In genomic region chr7:7264306-7265040, GRCh38 we compare ENCODE assay signal across 15 cellular contexts.
"Had no signal": no experiment of that assay in that cellular context is flagged by ENCODE, and none has a peak within 500 bp of the region (broad histone marks: within the 10 kb centered on the region; RNA-seq: fewer than 3 reads in every experiment).

No MANE protein-coding gene starts in this region.

- H2AFZ ChIP-seq: hepatocyte had no signal

- H3K27ac Mint-ChIP-seq: dendritic cell treated with granulocyte-macrophage colony-stimulating factor and Interleukin-4, amounts not matched to agents 40 ng/mL and 50 ng/mL, for 4 days; nephron had no signal

- H3K9me3 Mint-ChIP-seq: dendritic cell treated with granulocyte-macrophage colony-stimulating factor and Interleukin-4, amounts not matched to agents 40 ng/mL and 50 ng/mL, for 4 days had no signal

- H3K27me3 Mint-ChIP-seq: dendritic cell treated with granulocyte-macrophage colony-stimulating factor and Interleukin-4, amounts not matched to agents 40 ng/mL and 50 ng/mL, for 4 days had no signal

- DNase-seq: cerebellar nuclear complex; head of caudate nucleus; occipital lobe; posterior cingulate gyrus; stimulated activated CD4-positive, alpha-beta T cell treated with anti-CD3 and anti-CD28 coated beads, Interleukin-2, amount 100 ng/mL, for 24 hours; stimulated activated naive CD4-positive, alpha-beta T cell; stomach; substantia nigra; transverse colon had no signal

- H3K27ac ChIP-seq: foreskin keratinocyte, hepatocyte, skin epidermis, stomach, thoracic aorta, transverse colon had no signal

- H3K4me1 ChIP-seq: foreskin keratinocyte, stomach, transverse colon had no signal

- H3K4me2 ChIP-seq: hepatocyte had no signal

- H3K4me3 Mint-ChIP-seq: dendritic cell treated with granulocyte-macrophage colony-stimulating factor and Interleukin-4, amounts not matched to agents 40 ng/mL and 50 ng/mL, for 4 days; nephron had no signal

- H3K36me3 ChIP-seq: stomach, thoracic aorta, transverse colon had no signal

- H3K4me1 Mint-ChIP-seq: nephron had no signal

- H3K79me2 ChIP-seq: hepatocyte had no signal

- H3K9me3 ChIP-seq: thoracic aorta, transverse colon had no signal

- ATAC-seq: foreskin keratinocyte had no signal

- H3K27me3 ChIP-seq: foreskin keratinocyte, hepatocyte, stomach, transverse colon had no signal

- H3K4me3 ChIP-seq: hepatocyte, skin epidermis, stomach, thoracic aorta, transverse colon had no signal
